ENCODE assay signal across 19 cellular contexts in genomic region chr15:70726753-70727152, GRCh38. TPM values are rescaled to one million over a fixed set of nuclear protein-coding genes. Genes with fewer than 3 reads are reported as not detected.
A peak's percentile ranks its signal among the peaks of the same experiment; 100 is the strongest.
DNase-seq lines count a peak whose midpoint lies in the region; ATAC-seq and TF ChIP-seq lines count a peak whose summit lies in the region.
"Had no signal": no experiment of that assay in that cellular context is flagged by ENCODE, and none has a peak within 500 bp of the region (broad histone marks: within the 10 kb centered on the region; RNA-seq: fewer than 3 reads in every experiment).

No MANE protein-coding gene starts in this region.

- H3K27ac Mint-ChIP-seq in effector memory CD8-positive, alpha-beta T cell, result no peak overlapping the region
- H3K27ac Mint-ChIP-seq: activated CD4-positive, alpha-beta T cell treated with anti-CD3 and anti-CD28 coated beads for 36 hours; T-helper 2 cell treated with Interferon-gamma antibody and Interleukin-4, amounts not matched to agents 5 μg/mL and 100 μg/mL, for 36 hours had no signal

- H3K27me3 Mint-ChIP-seq in effector memory CD8-positive, alpha-beta T cell, result peaks cover 23 to 42% of the 10 kb centered on the region in 2 donors

- no peaks in the 10 kb centered on the region for H3K9me3 ChIP-seq in aorta (ENCODE audit: control insufficient read depth, low read length)
- H3K9me3 ChIP-seq: breast epithelium had no signal

- peaks cover 3% of the 10 kb centered on the region for H3K36me3 Mint-ChIP-seq in effector memory CD8-positive, alpha-beta T cell (ENCODE audit: insufficient read depth)

- no peak overlapping the region for H3K27ac ChIP-seq in aorta (ENCODE audit: low read depth in 1 of 2, low read length in 2 of 2)
- H3K27ac ChIP-seq: foreskin keratinocyte had no signal

- H3K4me3 ChIP-seq in cardiac fibroblast (replicated peaks in 1 of 2; ENCODE audit: low read depth in 2 of 2, low read length in 2 of 2), result no peak overlapping the region
- no peak overlapping the region for H3K4me3 ChIP-seq in aorta (ENCODE audit: low read length in 2 of 2)
- H3K4me3 ChIP-seq: breast epithelium had no signal

- H3K4me1 ChIP-seq in aorta (ENCODE audit: control insufficient read depth in 1 of 2, insufficient read depth in 2 of 2, low read length in 2 of 2), result no peaks in the 10 kb centered on the region
- H3K4me1 ChIP-seq: breast epithelium, foreskin keratinocyte had no signal

- H3K4me1 Mint-ChIP-seq in effector memory CD8-positive, alpha-beta T cell (ENCODE audit: low read depth in 2 of 2), result no peaks in the 10 kb centered on the region
- H3K4me1 Mint-ChIP-seq: activated CD4-positive, alpha-beta T cell treated with anti-CD3 and anti-CD28 coated beads for 36 hours had no signal

- WGBS in aorta, 2 donors, result 47 to 48% methylated on average over 1 of the region's 1 CpG

- DNase-seq in left ventricle myocardium superior (no peak), cardiac septum (ENCODE audit: low spot score) (no peak), cardiac fibroblast (ENCODE audit: low read depth in 2 of 2) (peak; percentile 30 to 44), left kidney (ENCODE audit: low read depth, low spot score) (peak; percentile 17), aorta (no peak), NCI-H128 (lab: John Stamatoyannopoulos, UW; ENCODE audit: unreplicated experiment) (no peak)
- DNase-seq in effector memory CD8-positive, alpha-beta T cell, result no peak
- DNase-seq in stimulated activated CD4-positive, alpha-beta T cell treated with anti-CD3 and anti-CD28 coated beads, Interleukin-4, amount 100 ng/mL, for 24 hours, result no peak
- DNase-seq: activated CD4-positive, alpha-beta T cell treated with anti-CD3 and anti-CD28 coated beads for 36 hours; activated naive CD4-positive, alpha-beta T cell; effector CD4-positive, alpha-beta T cell; foreskin keratinocyte; GOT3; NCI-H1694; NCI-H345; SIG-M5; stimulated activated CD4-positive, alpha-beta T cell treated with anti-CD3 and anti-CD28 coated beads, Interleukin-2, amount 100 ng/mL, for 48 hours had no signal

- H3K36me3 ChIP-seq in aorta (ENCODE audit: control insufficient read depth in 1 of 2, insufficient read depth in 2 of 2, low read length in 1 of 2), result no peaks in the 10 kb centered on the region
- H3K36me3 ChIP-seq: breast epithelium had no signal

- TF ChIP-seq CTCF in cardiac fibroblast (IDR thresholded peaks at IDR 0.05; ENCODE audit: low read depth, low read length), result no peak

- no peaks in the 10 kb centered on the region for H3K27me3 ChIP-seq in aorta (ENCODE audit: control insufficient read depth in 1 of 2, insufficient read depth in 2 of 2, low read length in 1 of 2)
- H3K27me3 ChIP-seq: breast epithelium, foreskin keratinocyte had no signal

- ATAC-seq in left ventricle myocardium superior (peak; percentile 57), aorta (ENCODE audit: low FRiP score) (peak; percentile 72)
- no peak for ATAC-seq in effector memory CD8-positive, alpha-beta T cell (replicated peaks)
- ATAC-seq: activated CD4-positive, alpha-beta T cell treated with anti-CD3 and anti-CD28 coated beads for 36 hours; foreskin keratinocyte had no signal

- no peak overlapping the region for H3K4me3 Mint-ChIP-seq in effector memory CD8-positive, alpha-beta T cell
- H3K4me3 Mint-ChIP-seq: activated CD4-positive, alpha-beta T cell treated with anti-CD3 and anti-CD28 coated beads for 36 hours; T-helper 2 cell treated with Interferon-gamma antibody and Interleukin-4, amounts not matched to agents 5 μg/mL and 100 μg/mL, for 36 hours had no signal

- H3K9me3 Mint-ChIP-seq in effector memory CD8-positive, alpha-beta T cell, result no peaks in the 10 kb centered on the region
- H3K9me3 Mint-ChIP-seq: T-helper 2 cell treated with Interferon-gamma antibody and Interleukin-4, amounts not matched to agents 5 μg/mL and 100 μg/mL, for 36 hours had no signal

- intact Hi-C loops in left ventricle myocardium superior (cut with micrococcal nuclease) (no loop called here), cardiac septum (cut with DNase I) (loop anchor here (10.0 kb wide), 1 partner anchor 52 kb away; no protein-coding TSS in a partner anchor), aorta (cut with DNase I) (loop anchor here (10.0 kb wide), 1 partner anchor 52 kb away; no protein-coding TSS in a partner anchor)

RNA-seq across cellular contexts. Expression of gene UACA, which starts 36.6 kb away (rescaled TPM):
- total RNA-seq in left ventricle myocardium superior (32.9 TPM), cardiac septum (78.0 TPM), aorta (100 to 1,000 TPM; 114 to 132 TPM)
- polyA plus RNA-seq in aorta, result 100 to 1,000 TPM in 1 of 2 donors, 10 to 100 TPM in 1; 59.6 to 185 TPM

Comparison
In these comparisons a context has a peak if more than half of its experiments do, and no peak if none do; other contexts are left out.
1. DNase-seq: peak in cardiac fibroblast (2 of 2) and left kidney (single experiment); none in left ventricle myocardium superior (single experiment), cardiac septum (single experiment), aorta (0 of 2), NCI-H128 (single experiment), effector memory CD8-positive, alpha-beta T cell (0 of 3) and stimulated activated CD4-positive, alpha-beta T cell treated with anti-CD3 and anti-CD28 coated beads, Interleukin-4, amount 100 ng/mL, for 24 hours (single experiment).